ENCODE assay signal across 18 cellular contexts in the genomic region with DNA sequence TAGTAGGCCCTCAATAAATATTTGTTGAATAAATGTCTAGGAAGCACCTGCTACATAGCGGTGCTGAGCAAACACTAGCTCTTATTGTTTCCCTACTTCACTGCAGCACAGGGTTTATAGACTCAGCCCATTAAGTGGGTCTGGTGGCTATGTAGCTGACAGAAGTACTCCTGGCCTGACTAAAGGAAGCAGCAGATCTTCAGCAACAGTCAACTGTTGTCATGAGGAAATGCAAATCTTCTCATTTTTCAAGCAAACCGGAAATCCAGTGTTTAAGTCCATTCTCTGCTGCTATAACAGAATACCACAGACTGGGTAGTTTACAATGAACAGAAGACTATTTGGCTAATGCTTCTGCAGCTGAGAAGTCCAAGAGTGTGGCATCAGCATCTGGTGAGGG. TPM values are rescaled to one million over a fixed set of nuclear protein-coding genes. Genes with fewer than 3 reads are reported as not detected.
DNase-seq lines count a peak whose midpoint lies in the region; ATAC-seq and TF ChIP-seq lines count a peak whose summit lies in the region.
"Had no signal": no experiment of that assay in that cellular context is flagged by ENCODE, and none has a peak within 500 bp of the region (broad histone marks: within the 10 kb centered on the region; RNA-seq: fewer than 3 reads in every experiment).

No MANE protein-coding gene starts in this region.

- TF ChIP-seq CTCF in DOHH2 (IDR thresholded peaks at IDR 0.05; ENCODE audit: low read depth, low read length, poor library complexity, severe bottlenecking) (no peak), gastroesophageal sphincter (IDR thresholded peaks at IDR 0.05) (no peak)

- H4K20me1 ChIP-seq in BLaER1 = peaks cover 15% of the 10 kb centered on the region
- peaks cover 8% of the 10 kb centered on the region for H4K20me1 ChIP-seq in DOHH2 (ENCODE audit: control insufficient read depth, insufficient read depth, low read depth, low read length)

- H3K9me3 ChIP-seq in BLaER1 = peaks cover 18% of the 10 kb centered on the region
- peaks cover 23% of the 10 kb centered on the region; the same call in 1 of the 2 replicates for H3K9me3 ChIP-seq in DOHH2 (ENCODE audit: control insufficient read depth, insufficient read depth, low read length)
- H3K9me3 ChIP-seq in gastroesophageal sphincter = no peaks in the 10 kb centered on the region
- H3K9me3 ChIP-seq: sigmoid colon, suprapubic skin had no signal

- peak overlapping the region; percentile 23; the same call in 1 of the 2 replicates for H3K4me2 ChIP-seq in BLaER1
- H3K4me2 ChIP-seq in DOHH2 (ENCODE audit: low read length) = peak overlapping the region; percentile 47

- peak; percentile 14 to 16 for DNase-seq in Kasumi-1 (lab: John Stamatoyannopoulos, UW)
- DNase-seq in SHP77 (lab: John Stamatoyannopoulos, UW) = peak; percentile 76 to 81
- DNase-seq in NCI-H446 (lab: John Stamatoyannopoulos, UW) = no peak
- no peak for DNase-seq in 8988T
- no peak for DNase-seq in stimulated activated CD4-positive, alpha-beta T cell treated with anti-CD3 and anti-CD28 coated beads, Interleukin-2, amount 100 ng/mL, for 24 hours
- DNase-seq: amniotic stem cell; central memory CD4-positive, alpha-beta T cell; DND-41; NCI-H2107; occipital lobe; OCI-M1; sigmoid colon; stimulated activated CD4-positive, alpha-beta T cell treated with anti-CD3 and anti-CD28 coated beads, Interleukin-2, amount 100 ng/mL, for 48 hours had no signal

- TF ChIP-seq EP300 in gastroesophageal sphincter (IDR thresholded peaks at IDR 0.05) = no peak

- H3K4me1 ChIP-seq in BLaER1 (peaks cover 43% of the 10 kb centered on the region), DOHH2 (ENCODE audit: control insufficient read depth, low read length) (peaks cover 56% of the 10 kb centered on the region), gastroesophageal sphincter (peaks cover 2 to 26% (median 10%) of the 10 kb centered on the region in 3 donors)

- ATAC-seq in gastroesophageal sphincter = no peak
- ATAC-seq: SK-N-SH treated with all-trans-retinoic acid at 6 μM for 48 hours had no signal

- H3K4me3 ChIP-seq in BLaER1 = no peak overlapping the region
- H3K4me3 ChIP-seq in DOHH2 (ENCODE audit: low read length) = peak overlapping the region; percentile 47
- no peak overlapping the region for H3K4me3 ChIP-seq in gastroesophageal sphincter
- H3K4me3 ChIP-seq: sigmoid colon, suprapubic skin had no signal

- H3K27me3 ChIP-seq in BLaER1 (no peaks in the 10 kb centered on the region), DOHH2 (ENCODE audit: control insufficient read depth, low read length) (no peaks in the 10 kb centered on the region), gastroesophageal sphincter (no peaks in the 10 kb centered on the region)
- H3K27me3 ChIP-seq: sigmoid colon, suprapubic skin had no signal

- WGBS in gastroesophageal sphincter (ENCODE audit: low coverage in 1 of 2), 2 donors = 90 to 100% methylated on average over 2 of the region's 2 CpGs

- no peak overlapping the region for H3K9ac ChIP-seq in BLaER1

- peaks cover 10% of the 10 kb centered on the region; the same call in 1 of the 2 replicates for H3K36me3 ChIP-seq in BLaER1
- H3K36me3 ChIP-seq in DOHH2 (ENCODE audit: control insufficient read depth, low read length) = peaks cover 48% of the 10 kb centered on the region
- no peaks in the 10 kb centered on the region for H3K36me3 ChIP-seq in gastroesophageal sphincter
- H3K36me3 ChIP-seq: sigmoid colon, suprapubic skin had no signal

- no peaks in the 10 kb centered on the region for H3K9me2 ChIP-seq in DOHH2 (replicated peaks; ENCODE audit: control insufficient read depth, low read length)

- 0 out of 2 replicates have a peak, but pooled peaks cover 3% of the 10 kb centered on the region for H3F3A ChIP-seq in DOHH2 (ENCODE audit: control insufficient read depth, insufficient read depth)

- no peak for TF ChIP-seq POLR2A in gastroesophageal sphincter (IDR thresholded peaks at IDR 0.05)

- peaks cover 55% of the 10 kb centered on the region for H3K79me2 ChIP-seq in DOHH2 (ENCODE audit: control insufficient read depth, low read length)

- H3K27ac ChIP-seq in BLaER1 = no peak overlapping the region
- peak overlapping the region; percentile 39 for H3K27ac ChIP-seq in DOHH2 (ENCODE audit: low read depth, low read length)
- H3K27ac ChIP-seq in gastroesophageal sphincter = no peak overlapping the region
- H3K27ac ChIP-seq: sigmoid colon, suprapubic skin had no signal

RNA-seq across cellular contexts. Expression of a gene that starts 2.8 kb away (rescaled TPM):
- 10 to 100 TPM in 3 of 4 donors, 1 to 10 TPM in 1; 10.0 to 19.0 (median 13.7) TPM for total RNA-seq in gastroesophageal sphincter

Comparison
In these comparisons a context has a peak if more than half of its experiments do, and no peak if none do; other contexts are left out.
1. DNase-seq: peak in Kasumi-1 (2 of 2) and SHP77 (2 of 2); none in NCI-H446 (0 of 2), 8988T (single experiment) and stimulated activated CD4-positive, alpha-beta T cell treated with anti-CD3 and anti-CD28 coated beads, Interleukin-2, amount 100 ng/mL, for 24 hours (0 of 2).